8 cellular contexts compared by ENCODE assay signal in the genomic region with DNA sequence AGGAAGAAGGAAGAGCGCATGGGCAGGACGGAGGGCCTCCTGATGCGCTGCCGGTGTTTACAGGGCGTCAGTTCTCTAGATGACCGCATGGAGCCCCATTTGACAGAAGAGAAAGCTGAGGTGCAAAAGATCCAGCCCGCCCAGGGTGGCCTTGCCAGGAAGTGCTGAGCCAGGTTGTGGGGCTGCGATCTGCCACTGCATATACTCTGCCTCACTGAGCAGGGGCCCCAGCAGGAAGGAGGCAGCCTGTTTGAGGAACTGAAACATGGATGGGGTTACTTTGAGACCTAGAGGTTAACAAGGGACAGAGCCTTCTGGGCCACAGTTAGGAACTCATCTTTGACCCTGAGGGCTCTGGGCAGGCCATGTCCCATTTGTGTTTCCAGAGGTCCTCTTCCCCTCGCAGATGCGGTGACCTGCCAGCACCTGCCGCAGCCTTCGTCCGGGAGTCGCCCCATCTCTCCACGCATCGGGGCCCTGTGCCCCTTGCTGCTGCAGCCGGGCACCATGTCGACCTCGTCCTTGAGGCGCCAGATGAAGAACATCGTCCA. TPM values are rescaled to one million over a fixed set of nuclear protein-coding genes. Genes with fewer than 3 reads are reported as not detected.
DNase-seq lines count a peak whose midpoint lies in the region; ATAC-seq and TF ChIP-seq lines count a peak whose summit lies in the region.

No MANE protein-coding gene starts in this region.

- H3K36me3 ChIP-seq in thymus (ENCODE audit: control insufficient read depth, insufficient read depth) = peaks cover 50% of the 10 kb centered on the region

- no peaks in the 10 kb centered on the region for H3K9me3 ChIP-seq in thymus (ENCODE audit: control insufficient read depth)

- peaks cover 35 to 46% (median 40%) of the 10 kb centered on the region in 3 donors for H3K4me1 Mint-ChIP-seq in IgD-negative memory B cell

- H3K4me3 Mint-ChIP-seq in IgD-negative memory B cell = peak overlapping the region; percentile 91 to 98 (median 97)

- WGBS in thymus = 94% methylated on average over 21 of the region's 21 CpGs

- peaks cover 6% of the 10 kb centered on the region for H3K36me3 Mint-ChIP-seq in IgD-negative memory B cell

- DNase-seq in germinal center (ENCODE audit: low spot score) = peak; percentile 84
- DNase-seq in NK-92 (lab: John Stamatoyannopoulos, UW; ENCODE audit: unreplicated experiment) = no peak
- DNase-seq in NCI-H1048 (lab: John Stamatoyannopoulos, UW) = no peak
- no peak for DNase-seq in NCI-H187 (lab: John Stamatoyannopoulos, UW)

- H3K4me1 ChIP-seq in thymus (ENCODE audit: control insufficient read depth, insufficient read depth, low read length) = peaks cover 15% of the 10 kb centered on the region

- peaks cover 2% of the 10 kb centered on the region for H3K27me3 Mint-ChIP-seq in IgD-negative memory B cell

- H3K27ac Mint-ChIP-seq in IgD-negative memory B cell = peak overlapping the region; percentile 93 to 99 (median 98)

- TF ChIP-seq CTCF in GM12875 (IDR thresholded peaks at IDR 0.05; ENCODE audit: borderline replicate concordance, insufficient read depth, low read depth, low read length) = peak; percentile 70

- ATAC-seq in GM21447 (IDR thresholded peaks at IDR 0.05; ENCODE audit: unreplicated experiment) = peak; percentile 71

- H3K27me3 ChIP-seq in thymus (ENCODE audit: control insufficient read depth, insufficient read depth) = no peaks in the 10 kb centered on the region

- peak overlapping the region; percentile 18 for H3K27ac ChIP-seq in thymus (ENCODE audit: low read depth)

- H3K4me3 ChIP-seq in GM12875 (ENCODE audit: low read depth, low read length) (peak overlapping the region; percentile 94), thymus (ENCODE audit: low read length) (no peak overlapping the region)

- H3K9me3 Mint-ChIP-seq in IgD-negative memory B cell = no peaks in the 10 kb centered on the region

RNA-seq across cellular contexts. Expression of gene EPN1, which starts 3.2 kb away (rescaled TPM):
- 29.9 TPM for polyA plus RNA-seq in IgD-negative memory B cell
- polyA plus RNA-seq in thymus = 34.6 TPM

RNA-seq across cellular contexts. Expression of gene U2AF2, which starts 23.4 kb away (rescaled TPM):
- polyA plus RNA-seq in IgD-negative memory B cell (14.2 TPM), thymus (123 TPM)

RNA-seq across cellular contexts. Expression of gene CCDC106, which starts 30.2 kb away (rescaled TPM):
- polyA plus RNA-seq in IgD-negative memory B cell (16.0 TPM), thymus (17.2 TPM)

RNA-seq across cellular contexts. Expression of gene ZNF581, which starts 34.7 kb away (rescaled TPM):
- polyA plus RNA-seq in IgD-negative memory B cell (79.3 TPM), thymus (22.9 TPM)

RNA-seq across cellular contexts. Expression of gene ZNF580, which starts 37.4 kb away (rescaled TPM):
- polyA plus RNA-seq in IgD-negative memory B cell (38.4 TPM), thymus (32.9 TPM)
